ENCODE assay signal across 29 cellular contexts in the genomic region with DNA sequence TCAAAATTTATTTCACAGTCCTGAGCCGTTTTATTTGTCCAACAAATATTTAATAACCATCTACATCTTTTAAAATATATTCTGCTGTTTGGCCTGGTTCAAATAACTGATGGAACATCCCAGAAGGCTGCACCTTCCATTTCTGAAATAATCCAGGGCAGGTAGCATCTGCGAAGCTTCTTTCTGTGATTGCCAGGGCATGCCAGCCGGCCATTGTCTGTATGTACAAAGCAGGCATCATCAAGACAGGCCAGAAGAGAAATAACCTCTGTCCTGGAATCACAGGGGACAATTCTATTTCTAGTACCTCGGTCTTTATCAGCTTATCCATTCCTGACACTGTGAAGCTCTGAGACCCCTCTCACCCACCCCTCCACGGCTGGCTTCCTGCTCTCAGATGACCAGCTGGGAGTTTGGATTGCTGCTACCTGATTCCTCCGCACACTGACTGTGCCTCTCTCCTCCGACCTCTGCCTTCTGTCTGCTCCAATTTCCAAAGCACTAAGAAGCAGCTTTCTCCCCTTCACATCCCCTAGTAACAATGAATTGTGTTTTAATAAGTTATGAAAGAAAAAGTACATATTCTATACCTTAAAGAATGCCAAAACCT.
"Had no signal": no experiment of that assay in that cellular context is flagged by ENCODE, and none has a peak within 500 bp of the region (broad histone marks: within the 10 kb centered on the region; RNA-seq: fewer than 3 reads in every experiment).

No MANE protein-coding gene starts in this region.

- H3K4me3 ChIP-seq: esophagus squamous epithelium, gastrocnemius medialis, sigmoid colon, smooth muscle cell, stomach, testis, uterus had no signal

- H3K36me3 Mint-ChIP-seq: activated CD4-positive, alpha-beta memory T cell treated with anti-CD3 and anti-CD28 coated beads for 36 hours; memory B cell; stimulated activated memory B cell treated with anti-CD40 and anti-IgM and Interleukin-4, amounts not matched to agents 10 μg/mL and 1 μg/mL and 100 μg/mL, for 72 hours had no signal

- H3K9me3 Mint-ChIP-seq: activated CD4-positive, alpha-beta memory T cell treated with anti-CD3 and anti-CD28 coated beads for 36 hours; activated naive CD8-positive, alpha-beta T cell treated with anti-CD3 and anti-CD28 coated beads, Interleukin-2, amount 50 U/mL, for 24 hours; central memory CD8-positive, alpha-beta T cell; memory B cell; stimulated activated memory B cell treated with anti-CD40 and anti-IgM and Interleukin-4, amounts not matched to agents 10 μg/mL and 1 μg/mL and 100 μg/mL, for 72 hours had no signal

- H3K4me3 Mint-ChIP-seq: activated CD4-positive, alpha-beta memory T cell treated with anti-CD3 and anti-CD28 coated beads for 36 hours; activated naive CD8-positive, alpha-beta T cell treated with anti-CD3 and anti-CD28 coated beads, Interleukin-2, amount 50 U/mL, for 24 hours; central memory CD8-positive, alpha-beta T cell; endodermal cell; memory B cell; nephron; stimulated activated memory B cell treated with anti-CD40 and anti-IgM and Interleukin-4, amounts not matched to agents 10 μg/mL and 1 μg/mL and 100 μg/mL, for 72 hours had no signal

- H3K27ac ChIP-seq: brain microvascular endothelial cell, esophagus squamous epithelium, gastrocnemius medialis, sigmoid colon, stomach, testis, uterus had no signal

- H3K36me3 ChIP-seq: esophagus squamous epithelium, gastrocnemius medialis, sigmoid colon, stomach, uterus had no signal

- ATAC-seq: activated naive CD8-positive, alpha-beta T cell treated with anti-CD3 and anti-CD28 coated beads, Interleukin-2, amount 50 U/mL, for 24 hours; gastrocnemius medialis; left cardiac atrium; stimulated activated memory B cell treated with anti-CD40 and anti-IgM and Interleukin-4, amounts not matched to agents 10 μg/mL and 1 μg/mL and 100 μg/mL, for 72 hours had no signal

- H3K9me3 ChIP-seq: esophagus squamous epithelium, gastrocnemius medialis, testis, uterus had no signal

- H3K4me2 ChIP-seq: smooth muscle cell had no signal

- H3K27ac Mint-ChIP-seq: activated CD4-positive, alpha-beta memory T cell treated with anti-CD3 and anti-CD28 coated beads for 36 hours; activated naive CD8-positive, alpha-beta T cell treated with anti-CD3 and anti-CD28 coated beads, Interleukin-2, amount 50 U/mL, for 24 hours; endodermal cell; memory B cell; nephron; stimulated activated memory B cell treated with anti-CD40 and anti-IgM and Interleukin-4, amounts not matched to agents 10 μg/mL and 1 μg/mL and 100 μg/mL, for 72 hours had no signal

- DNase-seq: activated CD4-positive, alpha-beta memory T cell treated with anti-CD3 and anti-CD28 coated beads for 36 hours; activated CD4-positive, alpha-beta T cell treated with anti-CD3 and anti-CD28 coated beads for 48 hours; activated CD4-positive, CD25-positive, alpha-beta regulatory T cell; activated effector memory CD4-positive, alpha-beta T cell treated with anti-CD3 and anti-CD28 coated beads, Interleukin-2, amount 50 U/mL, for 16 hours; activated naive CD4-positive, alpha-beta T cell treated with anti-CD3 and anti-CD28 coated beads, Interleukin-2, amount 50 U/mL, for 16 hours; activated naive CD8-positive, alpha-beta T cell treated with anti-CD3 and anti-CD28 coated beads, Interleukin-2, amount 50 U/mL, for 24 hours; anterior cingulate cortex; brain microvascular endothelial cell; cortex of kidney; endodermal cell; esophagus squamous epithelium; gastrocnemius medialis; hypothalamus; islet precursor cell; left cardiac atrium; occipital lobe; posterior cingulate gyrus; sigmoid colon; stimulated activated CD4-positive, alpha-beta T cell treated with anti-CD3 and anti-CD28 coated beads, Interleukin-15, amount 100 ng/mL, for 24 hours; stomach; T-helper 9 cell; testis; trophoblast cell; uterus had no signal

- H3K27me3 ChIP-seq: brain microvascular endothelial cell, gastrocnemius medialis, testis, uterus had no signal

- H3K4me1 ChIP-seq: esophagus squamous epithelium, gastrocnemius medialis, sigmoid colon, stomach, testis, uterus had no signal

- H3K4me1 Mint-ChIP-seq: activated naive CD8-positive, alpha-beta T cell treated with anti-CD3 and anti-CD28 coated beads, Interleukin-2, amount 50 U/mL, for 24 hours; central memory CD8-positive, alpha-beta T cell; stimulated activated memory B cell treated with anti-CD40 and anti-IgM and Interleukin-4, amounts not matched to agents 10 μg/mL and 1 μg/mL and 100 μg/mL, for 72 hours had no signal
